In genomic region chr1:228664399-228664914, GRCh38 we compare ENCODE assay signal across 8 cellular contexts.
DNase-seq lines count a peak whose midpoint lies in the region; ATAC-seq and TF ChIP-seq lines count a peak whose summit lies in the region.

No MANE protein-coding gene starts in this region.

- H3K4me2 ChIP-seq in GM23338, result no peak overlapping the region

- H3K9me2 ChIP-seq in GM23338 (ENCODE audit: insufficient read depth), result no peaks in the 10 kb centered on the region

- no peaks in the 10 kb centered on the region for H3K9me3 Mint-ChIP-seq in GM23338

- H4K20me1 ChIP-seq in GM23338 (replicated peaks; ENCODE audit: insufficient read depth), result no peaks in the 10 kb centered on the region; the same call in 1 of the 2 replicates

- H3K27me3 ChIP-seq in GM23338 (ENCODE audit: insufficient read depth), result no peaks in the 10 kb centered on the region

- peaks cover 7% of the 10 kb centered on the region; the same call in 1 of the 3 replicates for H3K4me1 Mint-ChIP-seq in GM23338

- no peaks in the 10 kb centered on the region for H3K36me3 Mint-ChIP-seq in GM23338 (ENCODE audit: low read depth)

- no peak overlapping the region for H3K27ac Mint-ChIP-seq in GM23338

- H3K36me3 ChIP-seq in GM23338 (ENCODE audit: insufficient read depth), result no peaks in the 10 kb centered on the region

- no peaks in the 10 kb centered on the region for H3K27me3 Mint-ChIP-seq in GM23338 (ENCODE audit: insufficient read depth, low read depth, poor library complexity)

- DNase-seq in AG04449 (ENCODE audit: low read depth, low spot score) (no peak), GM23338 (ENCODE audit: low spot score) (peak; percentile 88), NCI-H345 treated with DMSO at 0.1 percent for 48 hours (lab: John Stamatoyannopoulos, UW; ENCODE audit: unreplicated experiment) (peak; percentile 77), cerebellar cortex (ENCODE audit: low spot score) (peak; percentile 76), left kidney (ENCODE audit: low read depth, low spot score) (peak; percentile 87)
- peak; percentile 54 for DNase-seq in activated CD4-positive, CD25-positive, alpha-beta regulatory T cell treated with anti-CD3 and anti-CD28 coated beads, Interleukin-2, amount 50 U/mL, for 16 hours (ENCODE audit: low read depth, low spot score)
- peak; percentile 66 to 79 for DNase-seq in stimulated activated CD4-positive, alpha-beta T cell treated with anti-CD3 and anti-CD28 coated beads, Interleukin-4, amount 100 ng/mL, for 48 hours (ENCODE audit: low read depth in 2 of 2)

- no peaks in the 10 kb centered on the region for H3K4me1 ChIP-seq in GM23338 (ENCODE audit: insufficient read depth)

- POLR2A ChIA-PET in AG04449 (lab: Yijun Ruan, JAX), result no interaction called here

- peak; percentile 67 for TF ChIP-seq CTCF in AG04449 (IDR thresholded peaks at IDR 0.05; ENCODE audit: insufficient read depth, low read length, missing control alignments)
- TF ChIP-seq CTCF in GM23338 (conservative IDR thresholded peaks at IDR 0.05; ENCODE audit: low read depth in 2 of 2), result peak; percentile 88 to 89

- ATAC-seq in GM23338, result peak; percentile 69
- ATAC-seq in GM18498 (IDR thresholded peaks at IDR 0.05; ENCODE audit: unreplicated experiment), result no peak

- H3F3A ChIP-seq in GM23338 (replicated peaks; ENCODE audit: low read depth), result no peaks in the 10 kb centered on the region

- no peak overlapping the region for H3K27ac ChIP-seq in GM23338 (ENCODE audit: low read depth)

- H3K4me3 Mint-ChIP-seq in GM23338, result no peak overlapping the region

- no peak overlapping the region for H2AFZ ChIP-seq in GM23338

- no peaks in the 10 kb centered on the region for H3K79me2 ChIP-seq in GM23338 (replicated peaks; ENCODE audit: insufficient read depth)

- H3K4me3 ChIP-seq in AG04449 (ENCODE audit: low read depth, low read length) (no peak overlapping the region), GM23338 (no peak overlapping the region)

- CTCF ChIA-PET in AG04449 (lab: Yijun Ruan, JAX), result interaction anchor here (0.6 to 7.3 kb wide), 36 partner anchors 8 to 850 kb away, joined by 3 to 144 read pairs (median 4); no protein-coding TSS in a partner anchor

TF ChIP-seq in GM23338, 12 proteins besides CTCF, POLR2A, EP300 and RAD21:
- TF ChIP-seq POLR2AphosphoS5 (IDR thresholded peaks at IDR 0.05; ENCODE audit: low read depth) (no peak), EZH2 (IDR thresholded peaks at IDR 0.05; ENCODE audit: low read depth, unreplicated experiment) (no peak), CREB1 (CRISPR knock-in tag; IDR thresholded peaks at IDR 0.05; ENCODE audit: low read depth) (no peak), ZNF331 (CRISPR knock-in tag; IDR thresholded peaks at IDR 0.05; ENCODE audit: low read depth) (no peak), NANOG (IDR thresholded peaks at IDR 0.05; ENCODE audit: borderline replicate concordance) (no peak), REST (IDR thresholded peaks at IDR 0.05; ENCODE audit: unreplicated experiment) (no peak), JUNB (IDR thresholded peaks at IDR 0.05; ENCODE audit: unreplicated experiment) (no peak), STAT1 (IDR thresholded peaks at IDR 0.05; ENCODE audit: unreplicated experiment) (no peak), EZH2phosphoT487 (IDR thresholded peaks at IDR 0.05; ENCODE audit: unreplicated experiment) (no peak), ZNF114 (CRISPR knock-in tag; IDR thresholded peaks at IDR 0.05) (no peak)
- TF ChIP-seq, protein P1, sequence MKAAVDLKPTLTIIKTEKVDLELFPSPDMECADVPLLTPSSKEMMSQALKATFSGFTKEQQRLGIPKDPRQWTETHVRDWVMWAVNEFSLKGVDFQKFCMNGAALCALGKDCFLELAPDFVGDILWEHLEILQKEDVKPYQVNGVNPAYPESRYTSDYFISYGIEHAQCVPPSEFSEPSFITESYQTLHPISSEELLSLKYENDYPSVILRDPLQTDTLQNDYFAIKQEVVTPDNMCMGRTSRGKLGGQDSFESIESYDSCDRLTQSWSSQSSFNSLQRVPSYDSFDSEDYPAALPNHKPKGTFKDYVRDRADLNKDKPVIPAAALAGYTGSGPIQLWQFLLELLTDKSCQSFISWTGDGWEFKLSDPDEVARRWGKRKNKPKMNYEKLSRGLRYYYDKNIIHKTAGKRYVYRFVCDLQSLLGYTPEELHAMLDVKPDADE (IDR thresholded peaks at IDR 0.05), result no peak
- TF ChIP-seq, protein P2, sequence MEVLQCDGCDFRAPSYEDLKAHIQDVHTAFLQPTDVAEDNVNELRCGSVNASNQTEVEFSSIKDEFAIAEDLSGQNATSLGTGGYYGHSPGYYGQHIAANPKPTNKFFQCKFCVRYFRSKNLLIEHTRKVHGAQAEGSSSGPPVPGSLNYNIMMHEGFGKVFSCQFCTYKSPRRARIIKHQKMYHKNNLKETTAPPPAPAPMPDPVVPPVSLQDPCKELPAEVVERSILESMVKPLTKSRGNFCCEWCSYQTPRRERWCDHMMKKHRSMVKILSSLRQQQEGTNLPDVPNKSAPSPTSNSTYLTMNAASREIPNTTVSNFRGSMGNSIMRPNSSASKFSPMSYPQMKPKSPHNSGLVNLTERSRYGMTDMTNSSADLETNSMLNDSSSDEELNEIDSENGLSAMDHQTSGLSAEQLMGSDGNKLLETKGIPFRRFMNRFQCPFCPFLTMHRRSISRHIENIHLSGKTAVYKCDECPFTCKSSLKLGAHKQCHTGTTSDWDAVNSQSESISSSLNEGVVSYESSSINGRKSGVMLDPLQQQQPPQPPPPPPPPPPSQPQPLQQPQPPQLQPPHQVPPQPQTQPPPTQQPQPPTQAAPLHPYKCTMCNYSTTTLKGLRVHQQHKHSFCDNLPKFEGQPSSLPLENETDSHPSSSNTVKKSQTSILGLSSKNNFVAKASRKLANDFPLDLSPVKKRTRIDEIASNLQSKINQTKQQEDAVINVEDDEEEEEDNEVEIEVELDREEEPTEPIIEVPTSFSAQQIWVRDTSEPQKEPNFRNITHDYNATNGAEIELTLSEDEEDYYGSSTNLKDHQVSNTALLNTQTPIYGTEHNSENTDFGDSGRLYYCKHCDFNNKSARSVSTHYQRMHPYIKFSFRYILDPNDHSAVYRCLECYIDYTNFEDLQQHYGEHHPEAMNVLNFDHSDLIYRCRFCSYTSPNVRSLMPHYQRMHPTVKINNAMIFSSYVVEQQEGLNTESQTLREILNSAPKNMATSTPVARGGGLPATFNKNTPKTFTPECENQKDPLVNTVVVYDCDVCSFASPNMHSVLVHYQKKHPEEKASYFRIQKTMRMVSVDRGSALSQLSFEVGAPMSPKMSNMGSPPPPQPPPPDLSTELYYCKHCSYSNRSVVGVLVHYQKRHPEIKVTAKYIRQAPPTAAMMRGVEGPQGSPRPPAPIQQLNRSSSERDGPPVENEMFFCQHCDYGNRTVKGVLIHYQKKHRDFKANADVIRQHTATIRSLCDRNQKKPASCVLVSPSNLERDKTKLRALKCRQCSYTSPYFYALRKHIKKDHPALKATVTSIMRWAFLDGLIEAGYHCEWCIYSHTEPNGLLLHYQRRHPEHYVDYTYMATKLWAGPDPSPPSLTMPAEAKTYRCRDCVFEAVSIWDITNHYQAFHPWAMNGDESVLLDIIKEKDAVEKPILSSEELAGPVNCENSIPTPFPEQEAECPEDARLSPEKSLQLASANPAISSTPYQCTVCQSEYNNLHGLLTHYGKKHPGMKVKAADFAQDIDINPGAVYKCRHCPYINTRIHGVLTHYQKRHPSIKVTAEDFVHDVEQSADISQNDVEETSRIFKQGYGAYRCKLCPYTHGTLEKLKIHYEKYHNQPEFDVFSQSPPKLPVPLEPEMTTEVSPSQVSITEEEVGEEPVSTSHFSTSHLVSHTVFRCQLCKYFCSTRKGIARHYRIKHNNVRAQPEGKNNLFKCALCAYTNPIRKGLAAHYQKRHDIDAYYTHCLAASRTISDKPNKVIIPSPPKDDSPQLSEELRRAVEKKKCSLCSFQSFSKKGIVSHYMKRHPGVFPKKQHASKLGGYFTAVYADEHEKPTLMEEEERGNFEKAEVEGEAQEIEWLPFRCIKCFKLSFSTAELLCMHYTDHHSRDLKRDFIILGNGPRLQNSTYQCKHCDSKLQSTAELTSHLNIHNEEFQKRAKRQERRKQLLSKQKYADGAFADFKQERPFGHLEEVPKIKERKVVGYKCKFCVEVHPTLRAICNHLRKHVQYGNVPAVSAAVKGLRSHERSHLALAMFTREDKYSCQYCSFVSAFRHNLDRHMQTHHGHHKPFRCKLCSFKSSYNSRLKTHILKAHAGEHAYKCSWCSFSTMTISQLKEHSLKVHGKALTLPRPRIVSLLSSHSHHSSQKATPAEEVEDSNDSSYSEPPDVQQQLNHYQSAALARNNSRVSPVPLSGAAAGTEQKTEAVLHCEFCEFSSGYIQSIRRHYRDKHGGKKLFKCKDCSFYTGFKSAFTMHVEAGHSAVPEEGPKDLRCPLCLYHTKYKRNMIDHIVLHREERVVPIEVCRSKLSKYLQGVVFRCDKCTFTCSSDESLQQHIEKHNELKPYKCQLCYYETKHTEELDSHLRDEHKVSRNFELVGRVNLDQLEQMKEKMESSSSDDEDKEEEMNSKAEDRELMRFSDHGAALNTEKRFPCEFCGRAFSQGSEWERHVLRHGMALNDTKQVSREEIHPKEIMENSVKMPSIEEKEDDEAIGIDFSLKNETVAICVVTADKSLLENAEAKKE (CRISPR knock-in tag; IDR thresholded peaks at IDR 0.05), result no peak
